ENCODE assay signal across 8 cellular contexts in genomic region chr17:51112303-51113222, GRCh38. TPM values are rescaled to one million over a fixed set of nuclear protein-coding genes. Genes with fewer than 3 reads are reported as not detected.
DNase-seq lines count a peak whose midpoint lies in the region; ATAC-seq, FAIRE-seq and TF ChIP-seq lines count a peak whose summit lies in the region.
"Not testable (repeated sequence)": the region's sequence is repeated elsewhere in the genome, so short reads cannot be mapped to it uniquely, and the experiment has no call there.

No MANE protein-coding gene starts in this region.

- CTCF ChIA-PET in GM12878 (lab: Yijun Ruan, JAX) = interaction anchor here (1.1 to 1.3 kb wide), 2 partner anchors 41 to 56 kb away, joined by 4 read pairs; partner anchors contain the start of gene NME1

- SMC1A ChIA-PET in GM12878 (lab: Charles Lee; ENCODE audit: uncharacterized antibody, unreplicated experiment) = interaction anchor here (1.0 kb wide), 1 partner anchor 9 kb away, joined by 4 read pairs; no protein-coding TSS in a partner anchor

- not testable (repeated sequence) for BruUV-seq in GM12878 (replicated peaks; lab: Mats Ljungman, UMichigan)

- TF ChIP-seq RAD21 in GM12878 (IDR thresholded peaks at IDR 0.05; ENCODE audit: insufficient read depth, low read depth, low read length) = not testable (repeated sequence)

- in situ Hi-C loops in GM12878 (cut with MboI) = not testable (repeated sequence)

- not testable (repeated sequence) for H3K9me3 ChIP-seq in MG63; OCI-LY3 (ENCODE audit: insufficient read depth, low read length); GM12878 (replicated peaks; ENCODE audit: control insufficient read depth, insufficient read depth, low read length); right lobe of liver

- not testable (repeated sequence) for H3K36me3 ChIP-seq in MG63; OCI-LY3 (replicated peaks; ENCODE audit: low read depth, low read length); GM12878 (ENCODE audit: control insufficient read depth in 2 of 2, insufficient read depth in 2 of 2, low read length in 1 of 2); right lobe of liver

- H3K4me3 ChIP-seq in MG63; OCI-LY3 (ENCODE audit: low read length); GM12878; right lobe of liver: not testable (repeated sequence)

- not testable (repeated sequence) for H3K27me3 ChIP-seq in MG63; OCI-LY3 (ENCODE audit: low read depth, low read length); GM12878 (replicated peaks in 1 of 2; ENCODE audit: control insufficient read depth in 2 of 2, insufficient read depth in 2 of 2, low read length in 1 of 2); right lobe of liver

- H2AFZ ChIP-seq in OCI-LY3 (ENCODE audit: low read depth, low read length); GM12878 (ENCODE audit: control insufficient read depth, low read depth, low read length): not testable (repeated sequence)

- not testable (repeated sequence) for TF ChIP-seq CTCF in OCI-LY3 (IDR thresholded peaks at IDR 0.05; ENCODE audit: low read depth, low read length); GM12878 (IDR thresholded peaks at IDR 0.05 in 2 of 3, conservative IDR thresholded peaks at IDR 0.05 in 1 of 3; ENCODE audit: control insufficient read depth in 2 of 3, extremely low read depth in 1 of 3, insufficient read depth in 1 of 3, low read depth in 3 of 3, low read length in 3 of 3); right lobe of liver (IDR thresholded peaks at IDR 0.05)

- ATAC-seq in GM19395 (IDR thresholded peaks at IDR 0.05; ENCODE audit: unreplicated experiment) (peak; percentile 58), GM12878 (peak; percentile 54), right lobe of liver (peak; percentile 88 to 96 (median 90)), sciatic nerve (peak; percentile 98)

- DNase-seq in AML-193 (lab: John Stamatoyannopoulos, UW) (peak; percentile 87 to 89), MG63 (peak; percentile 23), globus pallidus (ENCODE audit: low spot score) (peak; percentile 20), right lobe of liver (peak; percentile 67 to 85 (median 84)), sciatic nerve (ENCODE audit: low spot score) (peak; percentile 72)
- not testable (repeated sequence) for DNase-seq in GM12878 (ENCODE audit: low read depth, low spot score)

- not testable (repeated sequence) for H3K27ac ChIP-seq in OCI-LY3 (ENCODE audit: low read length); GM12878 (ENCODE audit: control insufficient read depth, insufficient read depth)
- H3K27ac ChIP-seq in right lobe of liver = peak overlapping the region in 2 of 3 donors; percentile 22 to 73

- intact Hi-C loops in GM12878 (cut with micrococcal nuclease; ENCODE audit: unreplicated experiment); right lobe of liver (cut with DNase I); sciatic nerve (cut with DNase I): not testable (repeated sequence)

- RAD21 ChIA-PET in GM12878 (lab: Charles Lee; ENCODE audit: unreplicated experiment) = interaction anchor here (0.7 to 0.9 kb wide), 2 partner anchors 72 to 483 kb away, joined by 3 read pairs; no protein-coding TSS in a partner anchor

- POLR2A ChIA-PET in GM12878 (lab: Charles Lee) = interaction anchor here (0.7 to 1.4 kb wide), 5 partner anchors 8 to 1150 kb away, joined by 3 to 5 read pairs (median 4); partner anchors contain the start of gene SPAG9

- H3K4me2 ChIP-seq in OCI-LY3 (ENCODE audit: low read length) = peak overlapping the region; percentile 54
- not testable (repeated sequence) for H3K4me2 ChIP-seq in GM12878 (ENCODE audit: control insufficient read depth, insufficient read depth)

- WGBS in GM12878 (ENCODE audit: insufficient coverage, insufficient replicate concordance, low lambda C conversion rate, missing lambda C conversion rate) = 96% methylated on average over 15 of the region's 16 CpGs
- WGBS in right lobe of liver (ENCODE audit: insufficient coverage, low coverage, low lambda C conversion rate, missing lambda C conversion rate) = 45% methylated on average over 13 of the region's 16 CpGs

- H4K20me1 ChIP-seq in OCI-LY3 (ENCODE audit: insufficient read depth, low read length); GM12878 (ENCODE audit: control insufficient read depth, insufficient read depth): not testable (repeated sequence)

- not testable (repeated sequence) for FAIRE-seq in GM12878 (lab: Jason Lieb, UNC)

- peaks cover 21% of the 10 kb centered on the region for H3K4me1 ChIP-seq in OCI-LY3 (ENCODE audit: low read length)
- not testable (repeated sequence) for H3K4me1 ChIP-seq in GM12878 (ENCODE audit: control insufficient read depth, insufficient read depth, low read length)
- peaks cover 0 to 55% (median 10%) of the 10 kb centered on the region in 4 donors for H3K4me1 ChIP-seq in right lobe of liver

- H3K79me2 ChIP-seq in OCI-LY3 (ENCODE audit: low read length) = peaks cover 75% of the 10 kb centered on the region
- H3K79me2 ChIP-seq in GM12878 (ENCODE audit: control insufficient read depth, insufficient read depth, low read length) = peaks cover 49% of the 10 kb centered on the region

- H3K9ac ChIP-seq in OCI-LY3 (ENCODE audit: low read length); GM12878 (ENCODE audit: control insufficient read depth, insufficient read depth, low read length): not testable (repeated sequence)

- TF ChIP-seq EP300 in GM12878 (IDR thresholded peaks at IDR 0.05; ENCODE audit: borderline replicate concordance in 1 of 2, control insufficient read depth in 1 of 2, low read depth in 2 of 2, low read length in 2 of 2) = not testable (repeated sequence)

- not testable (repeated sequence) for TF ChIP-seq POLR2A in GM12878 (IDR thresholded peaks at IDR 0.05; ENCODE audit: low read depth, low read length); right lobe of liver (IDR thresholded peaks at IDR 0.05)

RNA-seq across cellular contexts. Expression of gene SPAG9, which starts 8.1 kb away (rescaled TPM):
- 53.8 and 65.5 TPM in 2 replicates for total RNA-seq in MG63 (2014; rRNA removed; shearing (Covaris generic); ENCODE audit: low replicate concordance)
- total RNA-seq in GM12878 (2013; cell fraction: nucleolus; rRNA removed) = 315 and 330 TPM in 2 replicates
- 27.6 and 31.7 TPM in 2 replicates for total RNA-seq in GM12878 (2014; rRNA removed)
- 42.0 and 44.9 TPM in 2 replicates for total RNA-seq in GM12878 (2014; rRNA removed; fragmentation: Illumina TruSeq; extraction: Trizol)
- total RNA-seq in GM12878 (2021) = 33.2 and 35.0 TPM in 2 replicates
- polyA plus RNA-seq in GM12878 (2011; ENCODE audit: low read depth) = 17.5 TPM
- 40.9 and 57.0 TPM in 2 replicates for polyA plus RNA-seq in GM12878 (2011; rRNA removed)
- polyA plus RNA-seq in GM12878 (2011; cell fraction: cytosol; rRNA removed) = 18.8 and 22.0 TPM in 2 replicates
- polyA plus RNA-seq in GM12878 (2011; cell fraction: nucleus; rRNA removed) = 48.8 and 74.9 TPM in 2 replicates
- 26.3 and 31.1 TPM in 2 replicates for polyA plus RNA-seq in GM12878 (2012)
- polyA plus RNA-seq in GM12878 (2014; fragmentation: Illumina TruSeq; extraction: Trizol) = 34.6 and 41.4 TPM in 2 replicates
- polyA plus RNA-seq in GM12878 (2014; fragmentation: Nextera tagmentation; extraction: Ambion mirVana) = 1 to 10 TPM; 6.6 to 6.8 TPM
- polyA plus RNA-seq in GM12878 (2014; rRNA removed) = 20.3 and 22.2 TPM in 2 replicates
- polyA plus RNA-seq in GM12878 (2016; fragmentation: Nextera tagmentation; extraction: Ambion mirVana) = 10 to 100 TPM; 12.4 to 13.3 TPM
- 94.6 and 136 TPM in 2 replicates for polyA minus RNA-seq in GM12878 (2011; rRNA and poly(A)+ RNA removed)
- 28.5 and 34.7 TPM in 2 replicates for polyA minus RNA-seq in GM12878 (2011; cell fraction: cytosol; rRNA and poly(A)+ RNA removed)
- 57.9 and 70.4 TPM in 2 replicates for polyA minus RNA-seq in GM12878 (2011; cell fraction: nucleus; rRNA and poly(A)+ RNA removed)
- 10 to 100 TPM; 35.2 to 49.7 (median 43.3) TPM for total RNA-seq in right lobe of liver
- total RNA-seq in sciatic nerve = 233 TPM

RNA-seq across cellular contexts. Expression of gene NME1, which starts 40.8 kb away (rescaled TPM):
- 786 and 881 TPM in 2 replicates for total RNA-seq in MG63 (2014; rRNA removed; shearing (Covaris generic); ENCODE audit: low replicate concordance)
- total RNA-seq in GM12878 (2013; cell fraction: nucleolus; rRNA removed) = 56.6 and 57.2 TPM in 2 replicates
- total RNA-seq in GM12878 (2014; rRNA removed) (273 and 276 TPM in 2 replicates), GM12878 (2014; rRNA removed; fragmentation: Illumina TruSeq; extraction: Trizol) (297 and 328 TPM in 2 replicates), GM12878 (2021) (327 and 332 TPM in 2 replicates), right lobe of liver (10 to 100 TPM; 31.1 to 88.1 (median 47.0) TPM), sciatic nerve (25.6 TPM)
- polyA plus RNA-seq in GM12878 (2011; ENCODE audit: low read depth) = 184 TPM
- polyA plus RNA-seq in GM12878 (2011; rRNA removed) (389 and 480 TPM in 2 replicates), GM12878 (2014; fragmentation: Illumina TruSeq; extraction: Trizol) (344 and 430 TPM in 2 replicates), GM12878 (2014; fragmentation: Nextera tagmentation; extraction: Ambion mirVana) (1,000 to 10,000 TPM; 1,138 to 1,362 TPM), GM12878 (2014; rRNA removed) (392 and 402 TPM in 2 replicates), GM12878 (2016; fragmentation: Nextera tagmentation; extraction: Ambion mirVana) (100 to 1,000 TPM; 731 to 794 TPM)
- 421 and 465 TPM in 2 replicates for polyA plus RNA-seq in GM12878 (2011; cell fraction: cytosol; rRNA removed)
- 184 and 204 TPM in 2 replicates for polyA plus RNA-seq in GM12878 (2011; cell fraction: nucleus; rRNA removed)
- 151 and 179 TPM in 2 replicates for polyA plus RNA-seq in GM12878 (2012)
- polyA minus RNA-seq in GM12878 (2011; rRNA and poly(A)+ RNA removed) = 104 and 144 TPM in 2 replicates
- polyA minus RNA-seq in GM12878 (2011; cell fraction: cytosol; rRNA and poly(A)+ RNA removed) = 22.6 and 28.2 TPM in 2 replicates
- 19.2 and 30.7 TPM in 2 replicates for polyA minus RNA-seq in GM12878 (2011; cell fraction: nucleus; rRNA and poly(A)+ RNA removed)

RNA-seq across cellular contexts. Expression of gene NME2, which starts 53.6 kb away (rescaled TPM):
- 1,130 and 1,229 TPM in 2 replicates for total RNA-seq in MG63 (2014; rRNA removed; shearing (Covaris generic); ENCODE audit: low replicate concordance)
- total RNA-seq in GM12878 (2013; cell fraction: nucleolus; rRNA removed) = 45.7 and 48.3 TPM in 2 replicates
- total RNA-seq in GM12878 (2014; rRNA removed) (583 and 663 TPM in 2 replicates), GM12878 (2014; rRNA removed; fragmentation: Illumina TruSeq; extraction: Trizol) (555 and 589 TPM in 2 replicates), GM12878 (2021) (781 and 785 TPM in 2 replicates), right lobe of liver (100 to 1,000 TPM; 123 to 422 (median 176) TPM), sciatic nerve (250 TPM)
- 428 TPM for polyA plus RNA-seq in GM12878 (2011; ENCODE audit: low read depth)
- polyA plus RNA-seq in GM12878 (2011; rRNA removed) (730 and 787 TPM in 2 replicates), GM12878 (2014; fragmentation: Illumina TruSeq; extraction: Trizol) (467 and 525 TPM in 2 replicates), GM12878 (2014; fragmentation: Nextera tagmentation; extraction: Ambion mirVana) (100 to 1,000 TPM; 497 to 881 TPM), GM12878 (2014; rRNA removed) (986 and 1,114 TPM in 2 replicates), GM12878 (2016; fragmentation: Nextera tagmentation; extraction: Ambion mirVana) (1,000 to 10,000 TPM; 1,003 to 1,030 TPM)
- polyA plus RNA-seq in GM12878 (2011; cell fraction: cytosol; rRNA removed) = 682 and 865 TPM in 2 replicates
- polyA plus RNA-seq in GM12878 (2011; cell fraction: nucleus; rRNA removed) = 390 and 398 TPM in 2 replicates
- polyA plus RNA-seq in GM12878 (2012) = 802 and 867 TPM in 2 replicates
- polyA minus RNA-seq in GM12878 (2011; rRNA and poly(A)+ RNA removed) = 208 and 213 TPM in 2 replicates
- 101 and 102 TPM in 2 replicates for polyA minus RNA-seq in GM12878 (2011; cell fraction: cytosol; rRNA and poly(A)+ RNA removed)
- 38.4 and 69.5 TPM in 2 replicates for polyA minus RNA-seq in GM12878 (2011; cell fraction: nucleus; rRNA and poly(A)+ RNA removed)
